In the genomic region with DNA sequence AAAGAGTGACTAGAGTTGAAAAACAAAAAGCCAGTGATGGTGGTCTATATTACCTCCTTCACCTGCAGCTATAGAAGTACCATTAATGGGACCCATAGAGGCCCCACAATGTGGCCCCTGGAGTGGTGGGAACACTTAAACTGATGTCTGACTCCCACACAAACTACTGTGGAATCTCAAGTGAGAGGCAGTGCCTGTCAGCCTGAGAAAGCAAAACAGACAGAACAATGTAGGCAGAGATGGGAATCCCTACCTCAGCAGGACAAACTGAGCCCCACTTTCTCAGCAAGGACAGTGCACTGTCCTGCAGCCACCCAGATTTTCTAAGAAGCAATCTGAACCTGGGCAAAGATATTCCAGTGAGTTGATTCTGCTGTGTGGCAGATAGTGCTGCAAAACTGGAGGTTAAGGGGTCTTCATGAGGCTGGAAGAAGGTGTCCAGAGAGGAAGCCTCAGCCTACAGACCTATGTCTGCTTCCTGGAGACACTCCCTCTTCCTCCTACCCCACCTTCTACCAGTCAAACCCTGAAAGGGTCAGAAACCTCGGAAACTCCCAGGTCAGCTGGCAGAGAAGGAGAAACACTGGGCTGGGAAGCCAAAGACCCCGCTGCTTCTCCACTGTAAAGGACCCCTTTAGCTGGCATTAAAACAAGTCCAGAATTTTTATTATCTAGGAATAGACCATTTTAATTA, we compare ENCODE assay signal across 28 cellular contexts.
"Had no signal": no experiment of that assay in that cellular context is flagged by ENCODE, and none has a peak within 500 bp of the region (broad histone marks: within the 10 kb centered on the region; RNA-seq: fewer than 3 reads in every experiment).

No MANE protein-coding gene starts in this region.

- H3K4me1 ChIP-seq: adrenal gland, ascending aorta, breast epithelium had no signal

- H3K27me3 ChIP-seq: adrenal gland, ascending aorta, breast epithelium, cardiac muscle cell had no signal

- H3K4me1 Mint-ChIP-seq: activated CD4-positive, alpha-beta memory T cell treated with anti-CD3 and anti-CD28 coated beads, Interleukin-2, amount 10 ng/mL, durations not matched to agents 7 days and 5 days; activated CD4-positive, alpha-beta T cell treated with anti-CD3 and anti-CD28 coated beads, Interleukin-2, amount 10 ng/mL, durations not matched to agents 7 days and 5 days; T-helper 17 cell had no signal

- H3K9me3 ChIP-seq: adrenal gland, ascending aorta, breast epithelium had no signal

- H3K9me3 Mint-ChIP-seq: activated CD4-positive, alpha-beta memory T cell treated with anti-CD3 and anti-CD28 coated beads, Interleukin-2, amount 10 ng/mL, durations not matched to agents 7 days and 5 days; activated CD4-positive, alpha-beta T cell treated with anti-CD3 and anti-CD28 coated beads, Interleukin-2, amount 10 ng/mL, durations not matched to agents 7 days and 5 days; activated T-cell treated with anti-CD3 and anti-CD28 coated beads, Interleukin-2, amount 50 U/mL, for 24 hours; endodermal cell had no signal

- DNase-seq: activated CD4-positive, alpha-beta memory T cell treated with anti-CD3 and anti-CD28 coated beads, Interleukin-2, amount 10 ng/mL, durations not matched to agents 7 days and 5 days; activated CD4-positive, alpha-beta T cell treated with anti-CD3 and anti-CD28 coated beads for 1 hour; activated CD4-positive, alpha-beta T cell treated with anti-CD3 and anti-CD28 coated beads for 4 hours; activated CD4-positive, alpha-beta T cell treated with anti-CD3 and anti-CD28 coated beads, Interleukin-2, amount 10 ng/mL, durations not matched to agents 7 days and 5 days; activated CD4-positive, alpha-beta T cell treated with anti-CD3 and anti-CD28 coated beads, Interleukin-2, amount 50 U/mL, for 4 hours; activated CD8-positive, alpha-beta memory T cell treated with anti-CD3 and anti-CD28 coated beads, Interleukin-2, amount 50 U/mL, for 48 hours; activated gamma-delta T cell; activated naive CD4-positive, alpha-beta T cell; activated naive CD4-positive, alpha-beta T cell treated with anti-CD3 and anti-CD28 coated beads, Interleukin-2, amount 50 U/mL, for 16 hours; activated T-cell treated with anti-CD3 and anti-CD28 coated beads for 4 hours; activated T-cell treated with anti-CD3 and anti-CD28 coated beads, Interleukin-2, amount 50 U/mL, for 24 hours; activated T-cell treated with anti-CD3 and anti-CD28 coated beads, Interleukin-2, amount 50 U/mL, for 72 hours; adrenal gland; amygdala; central memory CD4-positive, alpha-beta T cell; cerebellar nuclear complex; cortex of kidney; effector memory CD4-positive, alpha-beta T cell; foreskin fibroblast; T-helper 1 cell; T-helper 17 cell had no signal

- H3K27ac ChIP-seq: adrenal gland, ascending aorta, breast epithelium, cardiac muscle cell had no signal

- H3K36me3 Mint-ChIP-seq: activated naive CD8-positive, alpha-beta T cell; brain; WTC11 had no signal

- H3K4me3 Mint-ChIP-seq: activated CD4-positive, alpha-beta memory T cell treated with anti-CD3 and anti-CD28 coated beads, Interleukin-2, amount 10 ng/mL, durations not matched to agents 7 days and 5 days; activated CD4-positive, alpha-beta T cell treated with anti-CD3 and anti-CD28 coated beads, Interleukin-2, amount 10 ng/mL, durations not matched to agents 7 days and 5 days; activated naive CD8-positive, alpha-beta T cell; activated T-cell treated with anti-CD3 and anti-CD28 coated beads, Interleukin-2, amount 50 U/mL, for 24 hours; activated T-cell treated with anti-CD3 and anti-CD28 coated beads, Interleukin-2, amount 50 U/mL, for 72 hours; brain; endodermal cell; T-helper 17 cell; WTC11 had no signal

- H3K36me3 ChIP-seq: adrenal gland, ascending aorta, breast epithelium, cardiac muscle cell had no signal

- H3K27me3 Mint-ChIP-seq: activated CD4-positive, alpha-beta memory T cell treated with anti-CD3 and anti-CD28 coated beads, Interleukin-2, amount 10 ng/mL, durations not matched to agents 7 days and 5 days; activated CD4-positive, alpha-beta T cell treated with anti-CD3 and anti-CD28 coated beads, Interleukin-2, amount 10 ng/mL, durations not matched to agents 7 days and 5 days had no signal

- H3K27ac Mint-ChIP-seq: activated CD4-positive, alpha-beta memory T cell treated with anti-CD3 and anti-CD28 coated beads, Interleukin-2, amount 10 ng/mL, durations not matched to agents 7 days and 5 days; activated CD4-positive, alpha-beta T cell treated with anti-CD3 and anti-CD28 coated beads, Interleukin-2, amount 10 ng/mL, durations not matched to agents 7 days and 5 days; activated naive CD8-positive, alpha-beta T cell; activated T-cell treated with anti-CD3 and anti-CD28 coated beads, Interleukin-2, amount 50 U/mL, for 24 hours; activated T-cell treated with anti-CD3 and anti-CD28 coated beads, Interleukin-2, amount 50 U/mL, for 72 hours; brain; T-helper 17 cell; WTC11 had no signal

- ATAC-seq: activated T-cell treated with anti-CD3 and anti-CD28 coated beads, Interleukin-2, amount 50 U/mL, for 72 hours; T-helper 17 cell; WTC11 had no signal

- H3K4me3 ChIP-seq: adrenal gland, ascending aorta, breast epithelium, cardiac muscle cell had no signal
